9 cellular contexts compared by ENCODE assay signal in the genomic region with DNA sequence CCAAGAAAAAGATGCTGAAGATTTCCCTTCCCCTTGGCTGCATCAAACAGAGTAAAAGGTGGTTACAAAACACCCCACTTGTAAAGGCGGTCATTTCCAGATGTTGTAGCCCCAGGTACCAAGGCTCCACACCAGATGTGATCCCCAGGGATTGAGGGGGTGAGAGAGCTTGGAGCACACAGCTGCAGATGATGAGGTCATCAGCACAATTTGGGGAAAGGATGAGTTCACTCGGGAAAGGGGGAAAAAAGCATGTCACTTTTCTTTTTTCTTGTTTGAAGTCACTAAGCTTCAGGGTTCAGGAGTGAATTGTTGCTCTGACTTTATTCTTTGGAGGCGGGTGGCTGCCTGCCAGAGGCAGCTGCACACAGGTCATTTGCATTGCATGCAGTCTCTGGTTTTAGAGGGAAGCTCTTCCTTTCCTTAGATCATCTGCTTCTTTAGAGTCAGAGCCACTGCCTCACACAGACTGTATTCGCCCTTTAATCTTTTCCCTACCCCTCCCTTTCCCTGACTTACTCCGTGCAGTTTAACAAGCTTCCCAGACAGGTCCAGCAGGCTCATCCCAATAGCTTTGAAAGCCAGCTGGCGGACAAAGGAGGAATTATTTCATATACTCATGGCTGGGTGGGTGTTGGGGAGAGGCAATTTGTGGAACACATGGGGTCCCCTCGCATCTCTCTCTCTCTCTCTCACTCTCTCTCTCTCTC.
DNase-seq lines count a peak whose midpoint lies in the region; ATAC-seq and TF ChIP-seq lines count a peak whose summit lies in the region.
"Had no signal": no experiment of that assay in that cellular context is flagged by ENCODE, and none has a peak within 500 bp of the region (broad histone marks: within the 10 kb centered on the region; RNA-seq: fewer than 3 reads in every experiment).

No MANE protein-coding gene starts in this region.

- H3K27me3 ChIP-seq in esophagus squamous epithelium (no peaks in the 10 kb centered on the region), A673 (replicated peaks; ENCODE audit: insufficient read depth, low read depth, low read length, poor library complexity) (no peaks in the 10 kb centered on the region)

- H3K4me3 ChIP-seq in esophagus squamous epithelium (no peak overlapping the region), A673 (ENCODE audit: low read depth, low read length, poor library complexity, severe bottlenecking) (no peak overlapping the region)

- TF ChIP-seq CTCF in esophagus squamous epithelium (IDR thresholded peaks at IDR 0.05) (peak in 1 of 6 experiments; percentile 26), A673 (conservative IDR thresholded peaks at IDR 0.05; ENCODE audit: low read depth, low read length) (no peak)

- POLR2A ChIA-PET in A673 (lab: Charles Lee; ENCODE audit: low non-redundant PET): no interaction called here

- 30 to 32% methylated on average over 7 of the region's 7 CpGs for WGBS in esophagus squamous epithelium, 2 donors

- no TSS peak for BruUV-seq in A673 (replicated peaks; lab: Mats Ljungman, UMichigan)

- CTCF ChIA-PET in A673 (lab: Charles Lee): no interaction called here

- H3K27ac ChIP-seq in esophagus squamous epithelium (peak overlapping the region; percentile 31 to 85 (median 71)), A673 (ENCODE audit: low read depth, low read length, poor library complexity, severe bottlenecking) (no peak overlapping the region)

- no peaks in the 10 kb centered on the region for H3K36me3 ChIP-seq in esophagus squamous epithelium
- H3K36me3 ChIP-seq in A673 (ENCODE audit: insufficient read depth, low read length, poor library complexity, severe bottlenecking): no peaks in the 10 kb centered on the region

- no peaks in the 10 kb centered on the region for H3K9me3 ChIP-seq in esophagus squamous epithelium
- no peaks in the 10 kb centered on the region for H3K9me3 ChIP-seq in A673 (ENCODE audit: low read depth, low read length, poor library complexity, severe bottlenecking)

- ATAC-seq in sciatic nerve: peak; percentile 28
- no peak for ATAC-seq in HG02973 (IDR thresholded peaks at IDR 0.05; ENCODE audit: unreplicated experiment)
- ATAC-seq: activated naive CD4-positive, alpha-beta T cell treated with anti-CD3 and anti-CD28 coated beads, Interleukin-2, amount 50 U/mL, for 72 hours had no signal

- no peak for TF ChIP-seq POLR2A in esophagus squamous epithelium (IDR thresholded peaks at IDR 0.05)

- DNase-seq in NCI-H510A treated with DMSO at 0.1 percent for 48 hours (lab: John Stamatoyannopoulos, UW) (peak; percentile 6), NCI-H510A (lab: John Stamatoyannopoulos, UW) (no peak), NCI-H2227 (lab: John Stamatoyannopoulos, UW; ENCODE audit: unreplicated experiment) (peak; percentile 31), esophagus squamous epithelium (lab: John Stamatoyannopoulos, UW) (no peak), sciatic nerve (ENCODE audit: low spot score) (no peak), posterior vena cava (ENCODE audit: low spot score) (no peak), A673 (ENCODE audit: low spot score) (no peak)

- peaks cover 4 to 40% (median 6%) of the 10 kb centered on the region in 3 donors for H3K4me1 ChIP-seq in esophagus squamous epithelium
- H3K4me1 ChIP-seq in A673 (ENCODE audit: insufficient read depth, low read length, poor library complexity, severe bottlenecking): no peaks in the 10 kb centered on the region

- intact Hi-C loops in esophagus squamous epithelium (cut with DNase I): no loop called here
- intact Hi-C loops in sciatic nerve (cut with DNase I): no loop called here
- intact Hi-C loops in posterior vena cava (cut with DNase I): no loop called here
- intact Hi-C loops in A673 (cut with micrococcal nuclease; ENCODE audit: unreplicated experiment): no loop called here

Comparison
In these comparisons a context has a peak if more than half of its experiments do, and no peak if none do; other contexts are left out.
1. DNase-seq: peak in NCI-H510A treated with DMSO at 0.1 percent for 48 hours (single experiment) and NCI-H2227 (single experiment); none in NCI-H510A (single experiment), esophagus squamous epithelium (single experiment), sciatic nerve (single experiment), posterior vena cava (single experiment) and A673 (single experiment).